Comparison of ENCODE assay signal across 27 cellular contexts in the genomic region with DNA sequence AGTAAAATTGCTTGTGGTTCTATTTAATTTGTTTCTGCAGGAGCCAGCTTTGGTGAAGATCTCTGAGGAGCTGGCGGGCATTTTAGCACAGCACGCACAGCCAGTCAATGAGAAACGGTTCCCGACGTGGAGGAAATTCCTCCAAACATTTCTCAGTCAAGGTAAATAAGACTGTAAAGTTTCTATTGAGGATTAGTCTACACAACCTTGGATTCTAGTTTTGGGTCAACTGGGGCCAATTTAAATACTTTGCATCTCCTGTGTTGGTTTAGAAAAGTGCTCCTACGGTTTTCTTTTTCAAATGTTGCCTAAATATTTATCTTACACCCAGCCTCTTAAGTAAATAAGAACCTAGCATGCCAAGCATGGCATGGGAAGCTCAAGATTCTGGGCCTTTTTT.
"Had no signal": no experiment of that assay in that cellular context is flagged by ENCODE, and none has a peak within 500 bp of the region (broad histone marks: within the 10 kb centered on the region; RNA-seq: fewer than 3 reads in every experiment).

No MANE protein-coding gene starts in this region.

- H3K36me3 ChIP-seq: ascending aorta, breast epithelium, cardiac muscle cell, WERI-Rb-1 had no signal

- H3K4me1 ChIP-seq: ascending aorta, breast epithelium had no signal

- ATAC-seq: activated CD4-positive, CD25-positive, alpha-beta regulatory T cell treated with anti-CD3 and anti-CD28 coated beads, Interleukin-2, amount 50 U/mL, for 24 hours; activated CD8-positive, alpha-beta memory T cell treated with anti-CD3 and anti-CD28 coated beads, Interleukin-2, amount 10 ng/mL, durations not matched to agents 7 days and 5 days; activated CD8-positive, alpha-beta T cell treated with anti-CD3 and anti-CD28 coated beads, Interleukin-2, amount 10 ng/mL, durations not matched to agents 7 days and 5 days; activated naive CD4-positive, alpha-beta T cell treated with anti-CD3 and anti-CD28 coated beads, Interleukin-2, amount 50 U/mL, for 72 hours; activated T-cell treated with anti-CD3 and anti-CD28 coated beads, Interleukin-2, amount 50 U/mL, for 72 hours; esophagus mucosa had no signal

- H3K27me3 ChIP-seq: ascending aorta, breast epithelium, cardiac muscle cell, dorsolateral prefrontal cortex had no signal

- DNase-seq: activated B cell treated with CpG ODN at 0.5 μM for 24 hours; activated CD4-positive, alpha-beta memory T cell treated with anti-CD3 and anti-CD28 coated beads for 36 hours; activated CD4-positive, alpha-beta T cell treated with anti-CD3 and anti-CD28 coated beads, Interleukin-2, amount 10 ng/mL, durations not matched to agents 24 days and 14 days; activated CD8-positive, alpha-beta memory T cell treated with anti-CD3 and anti-CD28 coated beads, Interleukin-2, amount 10 ng/mL, durations not matched to agents 7 days and 5 days; activated CD8-positive, alpha-beta memory T cell treated with anti-CD3 and anti-CD28 coated beads, Interleukin-2, amount 50 U/mL, for 4 hours; activated CD8-positive, alpha-beta T cell treated with anti-CD3 and anti-CD28 coated beads, Interleukin-2, amount 10 ng/mL, durations not matched to agents 7 days and 5 days; activated gamma-delta T cell; activated naive CD4-positive, alpha-beta T cell; activated naive CD4-positive, alpha-beta T cell treated with anti-CD3 and anti-CD28 coated beads, Interleukin-2, amount 10 ng/mL, durations not matched to agents 7 days and 5 days; activated naive CD8-positive, alpha-beta T cell treated with anti-CD3 and anti-CD28 coated beads, Interleukin-2, amount 10 ng/mL, durations not matched to agents 7 days and 5 days; activated T-cell treated with anti-CD3 and anti-CD28 coated beads, Interleukin-2, amount 50 U/mL, for 24 hours; activated T-cell treated with anti-CD3 and anti-CD28 coated beads, Interleukin-2, amount 50 U/mL, for 72 hours; central memory CD4-positive, alpha-beta T cell; dorsolateral prefrontal cortex; effector memory CD4-positive, alpha-beta T cell; endodermal cell; foreskin fibroblast; head of caudate nucleus; WERI-Rb-1 had no signal

- H3K4me3 ChIP-seq: ascending aorta, breast epithelium, cardiac muscle cell, coronary artery, dorsolateral prefrontal cortex had no signal

- FAIRE-seq: frontal cortex had no signal

- H3K27ac ChIP-seq: ascending aorta, breast epithelium, cardiac muscle cell, coronary artery, dorsolateral prefrontal cortex, WERI-Rb-1 had no signal

- H3K9me3 ChIP-seq: ascending aorta, breast epithelium had no signal
